In the genomic region with DNA sequence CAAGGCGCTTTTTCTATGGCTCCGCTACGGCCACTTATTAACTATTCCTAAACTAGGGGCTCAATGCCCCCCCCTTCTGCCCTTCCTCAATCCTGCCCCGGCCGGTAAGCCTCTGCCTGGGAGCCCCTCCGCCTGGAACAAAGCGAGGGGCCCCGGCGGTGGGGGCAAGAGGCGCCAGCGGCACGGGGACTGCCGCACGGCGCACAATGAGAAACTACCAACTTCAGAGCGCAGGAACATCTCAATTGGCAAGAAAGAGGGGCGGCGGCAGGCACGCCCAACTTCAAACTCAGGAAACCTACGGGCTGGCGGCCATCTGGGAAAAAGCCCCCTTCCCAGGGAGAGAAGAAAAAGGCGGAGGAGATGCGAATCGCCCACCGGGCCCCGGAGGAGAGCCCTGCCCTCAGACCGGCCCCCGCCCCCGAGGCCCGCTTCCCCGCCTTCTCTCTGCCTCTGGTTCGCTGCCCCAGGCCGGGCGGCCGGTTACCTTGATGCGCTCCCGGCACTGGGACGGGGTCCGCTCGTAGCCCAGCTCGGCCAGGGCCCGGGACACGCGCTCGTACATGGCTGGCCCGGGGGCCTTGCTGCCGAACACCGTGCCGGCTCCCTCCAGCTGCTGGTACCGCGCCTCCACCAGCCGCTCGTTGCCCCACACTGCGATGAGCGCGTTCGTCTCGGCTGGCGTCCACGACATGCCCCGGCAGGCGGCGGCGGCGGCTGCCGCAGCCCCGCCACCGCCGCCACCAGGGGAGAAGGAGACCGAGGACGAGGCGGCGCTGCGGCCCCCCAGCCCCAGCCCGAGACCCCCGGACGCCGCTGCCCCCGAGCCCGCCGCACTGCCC, we compare ENCODE assay signal across 8 cellular contexts. TPM values are rescaled to one million over a fixed set of nuclear protein-coding genes. Genes with fewer than 3 reads are reported as not detected.
A peak's percentile ranks its signal among the peaks of the same experiment; 100 is the strongest.
DNase-seq lines count a peak whose midpoint lies in the region; ATAC-seq and TF ChIP-seq lines count a peak whose summit lies in the region.

No MANE protein-coding gene starts in this region.

- H3K4me3 ChIP-seq in GM23248: peak overlapping the region; percentile 95
- peak overlapping the region; percentile 92 for H3K4me3 ChIP-seq in effector memory CD4-positive, alpha-beta T cell (ENCODE audit: insufficient read depth, low read depth, low read length, poor library complexity, severe bottlenecking)

- no peaks in the 10 kb centered on the region for H3K9me3 Mint-ChIP-seq in activated CD4-positive, alpha-beta memory T cell treated with anti-CD3 and anti-CD28 coated beads, Interleukin-2, amount 10 ng/mL, durations not matched to agents 7 days and 5 days
- no peaks in the 10 kb centered on the region for H3K9me3 Mint-ChIP-seq in mesothelial cell of epicardium
- H3K9me3 Mint-ChIP-seq in stimulated activated memory B cell treated with anti-CD40 and anti-IgM and Interleukin-4, amounts not matched to agents 10 μg/mL and 1 μg/mL and 100 μg/mL, for 72 hours: no peaks in the 10 kb centered on the region

- H3F3A ChIP-seq in GM23248 (ENCODE audit: insufficient read depth): peaks cover 23% of the 10 kb centered on the region

- H4K20me1 ChIP-seq in GM23248 (ENCODE audit: insufficient read depth): peaks cover 12% of the 10 kb centered on the region

- ATAC-seq in stimulated activated memory B cell treated with anti-CD40 and anti-IgM and Interleukin-4, amounts not matched to agents 10 μg/mL and 1 μg/mL and 100 μg/mL, for 72 hours: peak; percentile 74

- POLR2A ChIA-PET in GM10248 (lab: Yijun Ruan, JAX): no interaction called here
- POLR2A ChIA-PET in activated CD4-positive, alpha-beta memory T cell treated with anti-CD3 and anti-CD28 coated beads, Interleukin-2, amount 10 ng/mL, durations not matched to agents 7 days and 5 days (lab: Charles Lee): interaction anchor here (0.7 to 2.8 kb wide), 18 partner anchors 8 to 177 kb away, joined by 3 to 15 read pairs (median 5); a partner anchor contains a TSS

- 1 to 2% methylated on average over 51 to 81 of the region's 81 CpGs for WGBS in GM23248 (ENCODE audit: low coverage in 1 of 2, low lambda C conversion rate in 2 of 2, missing lambda C conversion rate in 2 of 2), 2 experiments

- peak overlapping the region; percentile 81 for H3K4me2 ChIP-seq in GM23248 (ENCODE audit: unreplicated experiment)

- H3K79me2 ChIP-seq in GM23248 (ENCODE audit: insufficient read depth): peaks cover 54% of the 10 kb centered on the region

- H3K27me3 Mint-ChIP-seq in activated CD4-positive, alpha-beta memory T cell treated with anti-CD3 and anti-CD28 coated beads, Interleukin-2, amount 10 ng/mL, durations not matched to agents 7 days and 5 days: peaks cover 2% of the 10 kb centered on the region
- no peaks in the 10 kb centered on the region for H3K27me3 Mint-ChIP-seq in mesothelial cell of epicardium (ENCODE audit: low read depth)
- H3K27me3 Mint-ChIP-seq in stimulated activated memory B cell treated with anti-CD40 and anti-IgM and Interleukin-4, amounts not matched to agents 10 μg/mL and 1 μg/mL and 100 μg/mL, for 72 hours: no peaks in the 10 kb centered on the region

- no peaks in the 10 kb centered on the region for H3K9me3 ChIP-seq in GM23248 (ENCODE audit: low read depth)
- H3K9me3 ChIP-seq in effector memory CD4-positive, alpha-beta T cell (ENCODE audit: control insufficient read depth, low read length): no peaks in the 10 kb centered on the region

- no peaks in the 10 kb centered on the region for H3K27me3 ChIP-seq in GM23248 (replicated peaks; ENCODE audit: insufficient read depth)
- H3K27me3 ChIP-seq in effector memory CD4-positive, alpha-beta T cell (replicated peaks; ENCODE audit: control insufficient read depth, insufficient read depth, low read length, poor library complexity, severe bottlenecking): no peaks in the 10 kb centered on the region

- H3K4me1 ChIP-seq in GM23248 (ENCODE audit: insufficient read depth): peaks cover 26% of the 10 kb centered on the region
- H3K4me1 ChIP-seq in effector memory CD4-positive, alpha-beta T cell (ENCODE audit: control insufficient read depth, insufficient read depth, low read length, poor library complexity, severe bottlenecking): peaks cover 9% of the 10 kb centered on the region

- no peaks in the 10 kb centered on the region for H3K9me2 ChIP-seq in GM23248 (ENCODE audit: insufficient read depth)

- TF ChIP-seq CTCF in GM10248 (IDR thresholded peaks at IDR 0.05; ENCODE audit: control extremely low read depth, extremely low read depth, low read depth, missing control alignments) (no peak), mesothelial cell of epicardium (IDR thresholded peaks at IDR 0.05; ENCODE audit: unreplicated experiment) (no peak)

- peaks cover 38% of the 10 kb centered on the region for H3K4me1 Mint-ChIP-seq in activated CD4-positive, alpha-beta memory T cell treated with anti-CD3 and anti-CD28 coated beads, Interleukin-2, amount 10 ng/mL, durations not matched to agents 7 days and 5 days
- peaks cover 37% of the 10 kb centered on the region for H3K4me1 Mint-ChIP-seq in mesothelial cell of epicardium
- peaks cover 17% of the 10 kb centered on the region for H3K4me1 Mint-ChIP-seq in stimulated activated memory B cell treated with anti-CD40 and anti-IgM and Interleukin-4, amounts not matched to agents 10 μg/mL and 1 μg/mL and 100 μg/mL, for 72 hours

- in situ Hi-C loops in GM23248 (cut with MboI): no loop called here

- peak overlapping the region; percentile 91 for H3K27ac ChIP-seq in GM23248
- peak overlapping the region; percentile 92 for H3K27ac ChIP-seq in effector memory CD4-positive, alpha-beta T cell (ENCODE audit: insufficient read depth, low read length, poor library complexity, severe bottlenecking)

- DNase-seq in GM10248 (ENCODE audit: extremely low spot score): peak; percentile 61
- DNase-seq in GM23248: peak; percentile 69
- peak; percentile 42 for DNase-seq in M059J (ENCODE audit: low read depth)
- DNase-seq in activated CD4-positive, alpha-beta memory T cell treated with anti-CD3 and anti-CD28 coated beads, Interleukin-2, amount 10 ng/mL, durations not matched to agents 7 days and 5 days: peak; percentile 42
- DNase-seq in effector memory CD4-positive, alpha-beta T cell: peak; percentile 23 to 41 (median 24)
- peak; percentile 30 to 61 for DNase-seq in mesothelial cell of epicardium (ENCODE audit: low spot score in 2 of 2, unreplicated experiment in 2 of 2)
- DNase-seq in NCI-H2029 (lab: John Stamatoyannopoulos, UW): no peak

- peaks cover 5% of the 10 kb centered on the region for H3K36me3 Mint-ChIP-seq in activated CD4-positive, alpha-beta memory T cell treated with anti-CD3 and anti-CD28 coated beads, Interleukin-2, amount 10 ng/mL, durations not matched to agents 7 days and 5 days (ENCODE audit: low read depth)
- no peaks in the 10 kb centered on the region for H3K36me3 Mint-ChIP-seq in mesothelial cell of epicardium
- H3K36me3 Mint-ChIP-seq in stimulated activated memory B cell treated with anti-CD40 and anti-IgM and Interleukin-4, amounts not matched to agents 10 μg/mL and 1 μg/mL and 100 μg/mL, for 72 hours: no peaks in the 10 kb centered on the region

- H3K4me3 Mint-ChIP-seq in activated CD4-positive, alpha-beta memory T cell treated with anti-CD3 and anti-CD28 coated beads, Interleukin-2, amount 10 ng/mL, durations not matched to agents 7 days and 5 days: peak overlapping the region; percentile 88
- H3K4me3 Mint-ChIP-seq in mesothelial cell of epicardium: peak overlapping the region; percentile 89
- H3K4me3 Mint-ChIP-seq in stimulated activated memory B cell treated with anti-CD40 and anti-IgM and Interleukin-4, amounts not matched to agents 10 μg/mL and 1 μg/mL and 100 μg/mL, for 72 hours: peak overlapping the region; percentile 93

- H3K9ac ChIP-seq in GM23248: peak overlapping the region; percentile 92

- CTCF ChIA-PET in GM10248 (lab: Yijun Ruan, JAX): interaction anchor here (0.8 to 24.9 kb wide), 12 partner anchors 14 to 158 kb away, joined by 3 to 381 read pairs (median 6); a partner anchor contains a TSS
- CTCF ChIA-PET in activated CD4-positive, alpha-beta memory T cell treated with anti-CD3 and anti-CD28 coated beads, Interleukin-2, amount 10 ng/mL, durations not matched to agents 7 days and 5 days (lab: Charles Lee): interaction anchor here (0.9 to 5.5 kb wide), 10 partner anchors 11 to 146 kb away, joined by 3 to 40 read pairs (median 16); a partner anchor contains a TSS

- H3K36me3 ChIP-seq in GM23248 (ENCODE audit: low read depth): no peaks in the 10 kb centered on the region
- H3K36me3 ChIP-seq in effector memory CD4-positive, alpha-beta T cell (ENCODE audit: control insufficient read depth, insufficient read depth, low read length): no peaks in the 10 kb centered on the region

- peak overlapping the region; percentile 89 for H3K27ac Mint-ChIP-seq in activated CD4-positive, alpha-beta memory T cell treated with anti-CD3 and anti-CD28 coated beads, Interleukin-2, amount 10 ng/mL, durations not matched to agents 7 days and 5 days
- peak overlapping the region; percentile 81 for H3K27ac Mint-ChIP-seq in mesothelial cell of epicardium
- H3K27ac Mint-ChIP-seq in stimulated activated memory B cell treated with anti-CD40 and anti-IgM and Interleukin-4, amounts not matched to agents 10 μg/mL and 1 μg/mL and 100 μg/mL, for 72 hours: peak overlapping the region; percentile 77

- H2AFZ ChIP-seq in GM23248: peak overlapping the region; percentile 85

RNA-seq across cellular contexts. Expression of a gene that starts 0.6 kb away (rescaled TPM):
- total RNA-seq in GM23248 (2014; rRNA removed; shearing (Covaris generic)): 8.4 and 11.5 TPM in 2 replicates
- 4.5 and 6.0 TPM in 2 replicates for polyA plus RNA-seq in GM23248 (2016; fragmentation: Nextera tagmentation; extraction: Ambion mirVana)
- total RNA-seq in M059J (2014; rRNA removed; shearing (Covaris generic)): 10.8 and 14.1 TPM in 2 replicates
- 10 to 100 TPM in 1 of 2 experiments, 1 to 10 TPM in 1; 9.4 to 10.4 TPM for total RNA-seq in activated CD4-positive, alpha-beta memory T cell treated with anti-CD3 and anti-CD28 coated beads, Interleukin-2, amount 10 ng/mL, durations not matched to agents 7 days and 5 days
- 32.8 to 37.3 TPM (median 34.4 TPM) in 3 replicates for total RNA-seq in mesothelial cell of epicardium

RNA-seq across cellular contexts. Expression of a gene that starts 37.5 kb away (rescaled TPM):
- not detected in 2 replicates for total RNA-seq in GM23248 (2014; rRNA removed; shearing (Covaris generic))
- polyA plus RNA-seq in GM23248 (2016; fragmentation: Nextera tagmentation; extraction: Ambion mirVana): not detected in 2 replicates
- total RNA-seq in M059J (2014; rRNA removed; shearing (Covaris generic)): 0.74 and 0.99 TPM in 2 replicates
- 1 to 10 TPM; 1.0 to 1.6 TPM for total RNA-seq in activated CD4-positive, alpha-beta memory T cell treated with anti-CD3 and anti-CD28 coated beads, Interleukin-2, amount 10 ng/mL, durations not matched to agents 7 days and 5 days
- total RNA-seq in mesothelial cell of epicardium: 0.85 to 1.1 TPM (median 0.95 TPM) in 3 replicates

RNA-seq across cellular contexts. Expression of a gene that starts 47.5 kb away (rescaled TPM):
- total RNA-seq in GM23248 (2014; rRNA removed; shearing (Covaris generic)): not detected in 2 replicates
- not detected in 2 replicates for polyA plus RNA-seq in GM23248 (2016; fragmentation: Nextera tagmentation; extraction: Ambion mirVana)
- not detected in 2 replicates for total RNA-seq in M059J (2014; rRNA removed; shearing (Covaris generic))
- total RNA-seq in activated CD4-positive, alpha-beta memory T cell treated with anti-CD3 and anti-CD28 coated beads, Interleukin-2, amount 10 ng/mL, durations not matched to agents 7 days and 5 days: under 1 TPM; 0.38 to 0.55 TPM
- 0.25 to 0.66 TPM (median 0.44 TPM) in 3 replicates for total RNA-seq in mesothelial cell of epicardium

RNA-seq across cellular contexts. Expression of a gene that starts 59.9 kb away (rescaled TPM):
- total RNA-seq in GM23248 (2014; rRNA removed; shearing (Covaris generic)): 0.32 TPM in 1 of 2 replicates, not detected in the other
- polyA plus RNA-seq in GM23248 (2016; fragmentation: Nextera tagmentation; extraction: Ambion mirVana): 0.23 and 0.29 TPM in 2 replicates
- 12.1 and 21.2 TPM in 2 replicates for total RNA-seq in M059J (2014; rRNA removed; shearing (Covaris generic))
- 1 to 10 TPM; 7.3 to 8.4 TPM for total RNA-seq in activated CD4-positive, alpha-beta memory T cell treated with anti-CD3 and anti-CD28 coated beads, Interleukin-2, amount 10 ng/mL, durations not matched to agents 7 days and 5 days
- total RNA-seq in mesothelial cell of epicardium: 2.7 to 2.9 TPM (median 2.7 TPM) in 3 replicates
